In the genomic region with DNA sequence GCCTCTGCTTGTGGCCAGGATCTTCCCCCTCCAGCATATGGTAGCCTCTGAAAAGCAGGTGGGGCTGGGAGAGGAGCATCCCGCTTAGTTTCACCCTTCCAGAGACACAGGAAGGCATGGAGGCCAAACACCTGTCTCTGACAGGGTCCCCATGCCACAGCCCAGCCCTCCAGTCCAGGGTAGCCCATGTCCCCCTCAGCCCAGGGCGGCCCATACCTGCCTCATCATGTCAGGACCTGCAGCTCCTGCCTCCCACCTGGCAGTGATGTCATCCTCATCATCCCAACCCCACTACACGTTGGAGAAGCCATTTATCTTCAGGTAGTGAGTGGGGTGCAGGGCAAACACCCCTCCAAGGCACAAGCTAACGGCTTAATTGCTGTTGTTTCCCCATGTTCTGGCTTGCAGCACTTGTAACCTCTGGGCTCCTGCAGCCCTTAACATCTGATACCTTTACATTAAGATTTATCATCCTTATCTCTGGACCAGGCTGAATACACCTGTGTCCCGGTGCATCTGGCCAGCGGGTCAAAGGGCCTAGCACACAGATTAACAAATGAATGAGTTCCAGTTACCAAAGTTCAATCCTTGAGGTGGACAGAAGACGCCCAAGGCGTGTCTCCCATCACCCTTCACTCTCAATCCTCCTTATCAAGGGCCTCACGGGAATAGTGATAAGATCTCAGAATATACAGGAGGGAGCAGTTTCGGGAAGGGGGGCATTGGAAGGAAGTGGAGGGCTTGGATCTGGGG, we compare ENCODE assay signal across 8 cellular contexts. TPM values are rescaled to one million over a fixed set of nuclear protein-coding genes. Genes with fewer than 3 reads are reported as not detected.
A peak's percentile ranks its signal among the peaks of the same experiment; 100 is the strongest.
DNase-seq lines count a peak whose midpoint lies in the region; ATAC-seq, FAIRE-seq and TF ChIP-seq lines count a peak whose summit lies in the region.

No MANE protein-coding gene starts in this region.

- peaks cover 0 to 2% of the 10 kb centered on the region in 2 donors for H3K9me3 Mint-ChIP-seq in natural killer cell

- H3K9me3 ChIP-seq in BLaER1 treated with 17β-estradiol and CSF1 and Interleukin-3, amounts not matched to agents 10 nM and 100 nM (replicated peaks in 1 of 11): peaks cover 4 to 12% (median 8%) of the 10 kb centered on the region in 11 experiments
- peaks cover 5% of the 10 kb centered on the region for H3K9me3 ChIP-seq in KOPT-K1 (ENCODE audit: insufficient read depth, low read length, poor library complexity, severe bottlenecking)

- no peaks in the 10 kb centered on the region for H3K27me3 ChIP-seq in BLaER1 treated with 17β-estradiol and CSF1 and Interleukin-3, amounts not matched to agents 10 nM and 100 nM

- H3K4me2 ChIP-seq in BLaER1 treated with 17β-estradiol and CSF1 and Interleukin-3, amounts not matched to agents 10 nM and 100 nM: peak overlapping the region; percentile 92 to 100 (median 98)

- peak overlapping the region; percentile 58 to 75 (median 67) for H3K4me3 ChIP-seq in BLaER1 treated with 17β-estradiol and CSF1 and Interleukin-3, amounts not matched to agents 10 nM and 100 nM

- H3K27ac ChIP-seq in BLaER1 treated with 17β-estradiol and CSF1 and Interleukin-3, amounts not matched to agents 10 nM and 100 nM: peak overlapping the region in 1 of 11 experiments; percentile 43; a peak in 2 of 22 replicates
- H3K27ac ChIP-seq in KOPT-K1 (ENCODE audit: low read depth, low read length, poor library complexity, severe bottlenecking) (peak overlapping the region; percentile 62), cingulate gyrus (ENCODE audit: low read depth, low read length) (peak overlapping the region; percentile 83)

- no peak for FAIRE-seq in frontal cortex (lab: Jason Lieb, UNC)

- TF ChIP-seq CTCF in natural killer cell (IDR thresholded peaks at IDR 0.05): no peak

- H3K36me3 ChIP-seq in BLaER1 treated with 17β-estradiol and CSF1 and Interleukin-3, amounts not matched to agents 10 nM and 100 nM: peaks cover 0 to 9% (median 3%) of the 10 kb centered on the region in 11 experiments; a peak in 9 of 22 replicates
- peaks cover 13% of the 10 kb centered on the region for H3K36me3 ChIP-seq in KOPT-K1 (ENCODE audit: insufficient read depth, low read length)

- peak overlapping the region; percentile 48 to 75 (median 70); a peak in 19 of 22 replicates for H3K9ac ChIP-seq in BLaER1 treated with 17β-estradiol and CSF1 and Interleukin-3, amounts not matched to agents 10 nM and 100 nM

- H4K20me1 ChIP-seq in BLaER1 treated with 17β-estradiol and CSF1 and Interleukin-3, amounts not matched to agents 10 nM and 100 nM: no peaks in the 10 kb centered on the region

- H3K4me3 Mint-ChIP-seq in natural killer cell: peak overlapping the region; percentile 97

- intact Hi-C loops in natural killer cell (cut with micrococcal nuclease): no loop called here

- H3K4me1 Mint-ChIP-seq in natural killer cell: peaks cover 23 to 31% of the 10 kb centered on the region in 2 donors

- DNase-seq in natural killer cell (no peak), KG1 (lab: John Stamatoyannopoulos, UW) (no peak), NCI-H1694 treated with DMSO at 0.1 percent for 48 hours (lab: John Stamatoyannopoulos, UW) (no peak), frontal cortex (ENCODE audit: low spot score in 2 of 2) (no peak)

- H3K4me1 ChIP-seq in BLaER1 treated with 17β-estradiol and CSF1 and Interleukin-3, amounts not matched to agents 10 nM and 100 nM: peaks cover 13 to 30% (median 23%) of the 10 kb centered on the region in 10 experiments

- H3K27me3 Mint-ChIP-seq in natural killer cell (ENCODE audit: low read depth in 2 of 2): peaks cover 0 to 2% of the 10 kb centered on the region in 2 donors

- H3K27ac Mint-ChIP-seq in natural killer cell: peak overlapping the region in 1 of 2 donors; percentile 92

- H3K36me3 Mint-ChIP-seq in natural killer cell: peaks cover 2% of the 10 kb centered on the region

- ATAC-seq in natural killer cell: no peak
- no peak for ATAC-seq in HG03175 (IDR thresholded peaks at IDR 0.05; ENCODE audit: unreplicated experiment)

RNA-seq across cellular contexts. Expression of a gene that starts 22.2 kb away (rescaled TPM):
- total RNA-seq in natural killer cell (1 to 10 TPM; 3.4 to 4.8 (median 4.0) TPM), frontal cortex (7.3 TPM)

RNA-seq across cellular contexts. Expression of a gene that starts 36.9 kb away (rescaled TPM):
- total RNA-seq in natural killer cell (1 to 10 TPM in 1 of 3 donors, under 1 TPM in 2; 0.54 to 1.0 (median 0.90) TPM), frontal cortex (under 0.01 TPM)

RNA-seq across cellular contexts. Expression of a gene that starts 53.3 kb away (rescaled TPM):
- 1 to 10 TPM; 2.7 to 4.9 (median 2.9) TPM for total RNA-seq in natural killer cell
- total RNA-seq in frontal cortex: 0.41 TPM
